8 cellular contexts compared by ENCODE assay signal in the genomic region with DNA sequence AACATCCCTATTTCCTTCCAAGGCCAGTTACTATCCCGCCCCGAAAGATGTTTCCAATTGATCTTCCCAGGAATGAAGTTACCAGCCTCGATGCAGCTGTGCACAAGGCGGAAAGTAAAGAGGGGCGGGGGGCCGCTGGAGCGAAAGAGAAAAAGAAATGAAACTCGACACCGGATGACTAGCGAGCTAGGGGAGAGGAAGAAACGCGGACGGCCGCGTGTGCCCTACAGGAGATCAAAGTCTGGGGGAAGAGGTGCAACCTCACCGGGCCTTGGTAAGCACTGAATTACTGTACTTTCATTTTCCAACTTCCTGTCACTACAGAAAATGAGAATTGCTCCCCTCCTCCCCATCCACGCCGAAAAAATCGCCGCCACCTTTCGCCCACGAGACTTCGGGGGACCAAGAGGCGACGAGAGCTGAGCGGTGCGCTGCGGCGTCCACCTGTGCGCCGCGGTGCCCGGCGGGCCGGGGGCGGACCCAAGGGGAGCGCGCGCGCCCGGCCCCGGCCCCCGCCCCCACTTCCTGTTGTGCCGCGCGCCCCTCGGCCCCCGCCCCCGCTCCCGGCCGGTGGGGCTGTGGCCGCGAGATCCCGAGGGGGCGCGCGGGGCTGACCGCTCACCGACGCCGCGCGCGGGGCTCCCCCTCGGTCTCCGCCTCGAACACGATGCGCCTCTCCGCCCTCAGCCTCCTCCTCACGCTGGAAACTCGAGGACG.
A peak's percentile ranks its signal among the peaks of the same experiment; 100 is the strongest.
DNase-seq lines count a peak whose midpoint lies in the region; ATAC-seq and TF ChIP-seq lines count a peak whose summit lies in the region.

No MANE protein-coding gene starts in this region.

- no peak for TF ChIP-seq RAD21 in Ishikawa (IDR thresholded peaks at IDR 0.05; ENCODE audit: low read depth)

- no peaks in the 10 kb centered on the region for H3K27me3 ChIP-seq in muscle layer of duodenum (ENCODE audit: low read depth, low read length)

- no peaks in the 10 kb centered on the region for H3K9me3 ChIP-seq in muscle layer of duodenum (ENCODE audit: control insufficient read depth in 1 of 2, low read length in 2 of 2)

- H3K4me3 ChIP-seq in muscle layer of duodenum (ENCODE audit: low read depth in 1 of 2, low read length in 2 of 2) = peak overlapping the region; percentile 86 to 92

- DNase-seq in DMS153 treated with DMSO at 0.1 percent for 48 hours (lab: John Stamatoyannopoulos, UW; ENCODE audit: unreplicated experiment) (peak; percentile 92), OCI-M1 (lab: John Stamatoyannopoulos, UW) (peak; percentile 92), activated T-cell treated with anti-CD3 and anti-CD28 coated beads for 48 hours (ENCODE audit: low read depth) (peak; percentile 76), erythroblast (lab: John Stamatoyannopoulos, UW) (peak; percentile 79 to 85)
- DNase-seq in stimulated activated CD8-positive, alpha-beta memory T cell treated with anti-CD3 and anti-CD28 coated beads, Interleukin-7, amount 100 ng/mL, for 24 hours (ENCODE audit: low read depth) = peak; percentile 55

- H3K27ac ChIP-seq in muscle layer of duodenum (ENCODE audit: low read length) = peak overlapping the region; percentile 97

- no peaks in the 10 kb centered on the region for H3K36me3 ChIP-seq in muscle layer of duodenum (ENCODE audit: control insufficient read depth in 1 of 2, insufficient read depth in 2 of 2, low read length in 2 of 2)

- peak; percentile 65 for ATAC-seq in GM21717 (IDR thresholded peaks at IDR 0.05; ENCODE audit: unreplicated experiment)

- no peak for TF ChIP-seq EP300 in Ishikawa (IDR thresholded peaks at IDR 0.05; ENCODE audit: borderline replicate concordance)

- TF ChIP-seq POLR2A in erythroblast (IDR thresholded peaks at IDR 0.05; ENCODE audit: low read length) = no peak

- H3K4me1 ChIP-seq in muscle layer of duodenum (ENCODE audit: control insufficient read depth in 1 of 2, insufficient read depth in 2 of 2, low read length in 2 of 2) = peaks cover 7 to 17% of the 10 kb centered on the region in 2 donors

TF ChIP-seq in Ishikawa, 13 proteins besides CTCF, POLR2A, EP300 and RAD21:
- TF ChIP-seq FOXM1 (IDR thresholded peaks at IDR 0.05; ENCODE audit: borderline replicate concordance, low read depth) (no peak), TAF1 (IDR thresholded peaks at IDR 0.05; ENCODE audit: low read depth) (peak; percentile 49; the same call in 1 of the 2 replicates), TCF12 (IDR thresholded peaks at IDR 0.05; ENCODE audit: low read depth) (peak; percentile 46), CREB1 (IDR thresholded peaks at IDR 0.05; ENCODE audit: low read depth) (no peak), EGR1 (IDR thresholded peaks at IDR 0.05) (peak; percentile 9; the same call in 1 of the 2 replicates), NFIC (IDR thresholded peaks at IDR 0.05) (no peak), CEBPB (IDR thresholded peaks at IDR 0.05) (peak; percentile 14; the same call in 1 of the 2 replicates), ZBTB7A (IDR thresholded peaks at IDR 0.05; ENCODE audit: low read depth) (peak; percentile 78), TEAD4 (IDR thresholded peaks at IDR 0.05) (no peak), YY1 (IDR thresholded peaks at IDR 0.05; ENCODE audit: low read depth) (no peak), REST (IDR thresholded peaks at IDR 0.05; ENCODE audit: low read depth) (0 out of 2 replicates have a peak, but pooled peaks have one; percentile 9), MAX (IDR thresholded peaks at IDR 0.05) (peak; percentile 87), USF1 (IDR thresholded peaks at IDR 0.05) (no peak)
TF ChIP-seq in Ishikawa: peak in this region for 7.

Comparison
In these comparisons a context has a peak if more than half of its experiments do, and no peak if none do; other contexts are left out.
1. Peak in every context shown above with its lines: DNase-seq, ATAC-seq, H3K4me3 ChIP-seq and H3K27ac ChIP-seq.